In the genomic region with DNA sequence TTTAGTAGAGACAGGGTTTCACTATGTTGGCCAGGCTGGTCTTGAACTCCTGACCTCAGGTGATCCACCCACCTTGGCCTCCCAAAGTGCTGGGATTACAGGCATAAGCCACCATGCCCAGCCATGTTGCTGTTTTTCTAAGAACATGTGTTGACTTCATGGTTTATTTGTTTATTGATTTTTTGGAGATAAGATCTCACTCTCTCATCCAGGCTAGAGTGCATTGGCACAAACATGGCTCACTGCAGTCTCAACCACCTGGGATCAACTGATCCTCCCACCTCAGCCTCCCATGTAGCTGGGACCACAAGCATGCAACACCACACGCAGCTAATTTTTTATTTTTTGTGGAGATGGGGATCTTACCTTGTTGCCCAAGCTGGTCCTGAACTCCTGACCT, we compare ENCODE assay signal across 4 cellular contexts. TPM values are rescaled to one million over a fixed set of nuclear protein-coding genes. Genes with fewer than 3 reads are reported as not detected.
"Had no signal": no experiment of that assay in that cellular context is flagged by ENCODE, and none has a peak within 500 bp of the region (broad histone marks: within the 10 kb centered on the region; RNA-seq: fewer than 3 reads in every experiment).

No MANE protein-coding gene starts in this region.

RNA-seq across cellular contexts. Expression of a gene that starts 59.3 kb away (rescaled TPM):
- total RNA-seq: GM23338, H1, H7, H9 had no signal
- polyA plus RNA-seq: H1 had no signal
